In the genomic region with DNA sequence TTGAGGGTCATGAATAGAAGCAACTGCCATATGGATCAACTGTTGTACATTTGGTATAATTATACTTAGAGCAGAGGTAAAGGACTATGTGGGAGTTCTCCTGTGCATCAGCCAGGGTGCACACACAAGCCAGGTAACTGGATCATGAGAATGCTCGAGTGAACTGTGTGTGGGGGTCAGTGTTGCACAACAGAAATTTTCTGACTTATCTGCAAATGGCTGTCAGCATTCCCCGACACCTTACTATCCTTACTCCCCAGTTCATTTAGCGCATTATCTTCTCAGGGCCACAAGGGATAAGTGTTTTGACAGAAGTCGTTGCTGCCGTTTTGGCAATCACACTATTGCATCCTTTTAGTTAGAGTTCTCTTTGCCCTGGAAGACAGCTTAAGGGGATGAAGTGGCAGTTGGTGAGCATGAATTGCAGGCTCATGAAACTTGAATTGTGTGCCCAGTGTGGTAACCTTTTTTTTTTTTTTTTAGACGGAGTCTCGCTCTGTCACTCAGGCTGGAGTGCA, we compare ENCODE assay signal across 2 cellular contexts.
TF ChIP-seq lines count a peak whose summit lies in the region.

No MANE protein-coding gene starts in this region.

TF ChIP-seq in SK-N-SH, 30 proteins besides CTCF, POLR2A, EP300 and RAD21 (continued from another document):
- TF ChIP-seq, protein P1, sequence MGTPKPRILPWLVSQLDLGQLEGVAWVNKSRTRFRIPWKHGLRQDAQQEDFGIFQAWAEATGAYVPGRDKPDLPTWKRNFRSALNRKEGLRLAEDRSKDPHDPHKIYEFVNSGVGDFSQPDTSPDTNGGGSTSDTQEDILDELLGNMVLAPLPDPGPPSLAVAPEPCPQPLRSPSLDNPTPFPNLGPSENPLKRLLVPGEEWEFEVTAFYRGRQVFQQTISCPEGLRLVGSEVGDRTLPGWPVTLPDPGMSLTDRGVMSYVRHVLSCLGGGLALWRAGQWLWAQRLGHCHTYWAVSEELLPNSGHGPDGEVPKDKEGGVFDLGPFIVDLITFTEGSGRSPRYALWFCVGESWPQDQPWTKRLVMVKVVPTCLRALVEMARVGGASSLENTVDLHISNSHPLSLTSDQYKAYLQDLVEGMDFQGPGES (IDR thresholded peaks at IDR 0.05; ENCODE audit: low read depth, low read length): no peak
- TF ChIP-seq RCOR1 (IDR thresholded peaks at IDR 0.05; ENCODE audit: low read length): no peak
- TF ChIP-seq TCF12 (IDR thresholded peaks at IDR 0.05): no peak
- TF ChIP-seq SMC3 (IDR thresholded peaks at IDR 0.05; ENCODE audit: low read depth, low read length): no peak

TF ChIP-seq in SK-N-SH treated with all-trans-retinoic acid at 6 μM for 48 hours, 23 proteins besides CTCF, POLR2A, EP300 and RAD21 (continued from another document):
- TF ChIP-seq ISL1 (CRISPR knock-in tag; IDR thresholded peaks at IDR 0.05) (no peak), ZNF565 (CRISPR knock-in tag; conservative IDR thresholded peaks at IDR 0.05; ENCODE audit: low read depth) (no peak), TCF4 (CRISPR knock-in tag; IDR thresholded peaks at IDR 0.05; ENCODE audit: borderline replicate concordance) (no peak), ZNF70 (CRISPR knock-in tag; IDR thresholded peaks at IDR 0.05) (no peak), BACH2 (CRISPR knock-in tag; IDR thresholded peaks at IDR 0.05; ENCODE audit: borderline replicate concordance) (no peak), OSR1 (CRISPR knock-in tag; IDR thresholded peaks at IDR 0.05) (no peak), ZNF8 (CRISPR knock-in tag; IDR thresholded peaks at IDR 0.05) (no peak), CSDC2 (CRISPR knock-in tag; IDR thresholded peaks at IDR 0.05) (no peak), ESRRG (CRISPR knock-in tag; IDR thresholded peaks at IDR 0.05) (no peak)
- TF ChIP-seq, protein P2, sequence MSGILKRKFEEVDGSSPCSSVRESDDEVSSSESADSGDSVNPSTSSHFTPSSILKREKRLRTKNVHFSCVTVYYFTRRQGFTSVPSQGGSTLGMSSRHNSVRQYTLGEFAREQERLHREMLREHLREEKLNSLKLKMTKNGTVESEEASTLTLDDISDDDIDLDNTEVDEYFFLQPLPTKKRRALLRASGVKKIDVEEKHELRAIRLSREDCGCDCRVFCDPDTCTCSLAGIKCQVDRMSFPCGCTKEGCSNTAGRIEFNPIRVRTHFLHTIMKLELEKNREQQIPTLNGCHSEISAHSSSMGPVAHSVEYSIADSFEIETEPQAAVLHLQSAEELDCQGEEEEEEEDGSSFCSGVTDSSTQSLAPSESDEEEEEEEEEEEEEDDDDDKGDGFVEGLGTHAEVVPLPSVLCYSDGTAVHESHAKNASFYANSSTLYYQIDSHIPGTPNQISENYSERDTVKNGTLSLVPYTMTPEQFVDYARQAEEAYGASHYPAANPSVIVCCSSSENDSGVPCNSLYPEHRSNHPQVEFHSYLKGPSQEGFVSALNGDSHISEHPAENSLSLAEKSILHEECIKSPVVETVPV (CRISPR knock-in tag; IDR thresholded peaks at IDR 0.05): no peak
- TF ChIP-seq, protein P3, sequence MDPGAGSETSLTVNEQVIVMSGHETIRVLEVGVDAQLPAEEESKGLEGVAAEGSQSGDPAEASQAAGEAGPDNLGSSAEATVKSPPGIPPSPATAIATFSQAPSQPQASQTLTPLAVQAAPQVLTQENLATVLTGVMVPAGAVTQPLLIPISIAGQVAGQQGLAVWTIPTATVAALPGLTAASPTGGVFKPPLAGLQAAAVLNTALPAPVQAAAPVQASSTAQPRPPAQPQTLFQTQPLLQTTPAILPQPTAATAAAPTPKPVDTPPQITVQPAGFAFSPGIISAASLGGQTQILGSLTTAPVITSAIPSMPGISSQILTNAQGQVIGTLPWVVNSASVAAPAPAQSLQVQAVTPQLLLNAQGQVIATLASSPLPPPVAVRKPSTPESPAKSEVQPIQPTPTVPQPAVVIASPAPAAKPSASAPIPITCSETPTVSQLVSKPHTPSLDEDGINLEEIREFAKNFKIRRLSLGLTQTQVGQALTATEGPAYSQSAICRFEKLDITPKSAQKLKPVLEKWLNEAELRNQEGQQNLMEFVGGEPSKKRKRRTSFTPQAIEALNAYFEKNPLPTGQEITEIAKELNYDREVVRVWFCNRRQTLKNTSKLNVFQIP (CRISPR knock-in tag; IDR thresholded peaks at IDR 0.05; ENCODE audit: borderline replicate concordance, low read depth): no peak
